Comparison of ENCODE assay signal across 9 cellular contexts in genomic region chr10:119198438-119198837, GRCh38. TPM values are rescaled to one million over a fixed set of nuclear protein-coding genes. Genes with fewer than 3 reads are reported as not detected.
DNase-seq lines count a peak whose midpoint lies in the region; ATAC-seq and TF ChIP-seq lines count a peak whose summit lies in the region.
"Had no signal": no experiment of that assay in that cellular context is flagged by ENCODE, and none has a peak within 500 bp of the region (broad histone marks: within the 10 kb centered on the region; RNA-seq: fewer than 3 reads in every experiment).

No MANE protein-coding gene starts in this region.

- H3K4me3 ChIP-seq in heart left ventricle = no peak overlapping the region
- no peak overlapping the region for H3K4me3 ChIP-seq in WERI-Rb-1 (ENCODE audit: low read depth, low read length)
- no peak overlapping the region for H3K4me3 ChIP-seq in fibroblast of lung (replicated peaks in 1 of 4; ENCODE audit: control extremely low read depth in 1 of 4, insufficient read depth in 1 of 4, low read depth in 3 of 4, low read length in 4 of 4)

- 51 to 65% (median 54%) methylated on average over 7 of the region's 7 CpGs for WGBS in heart left ventricle, 4 donors

- H3K4me3 Mint-ChIP-seq in stimulated activated naive B cell treated with anti-CD40 and anti-IgM and Interleukin-4, amounts not matched to agents 10 μg/mL and 1 μg/mL and 100 μg/mL, for 72 hours = no peak overlapping the region

- ATAC-seq in heart left ventricle (peak in 1 of 4 donors; percentile 8), GM18861 (IDR thresholded peaks at IDR 0.05; ENCODE audit: unreplicated experiment) (no peak)
- peak; percentile 31 to 33 for ATAC-seq in stimulated activated naive B cell treated with anti-CD40 and anti-IgM and Interleukin-4, amounts not matched to agents 10 μg/mL and 1 μg/mL and 100 μg/mL, for 72 hours (replicated peaks)

- no peaks in the 10 kb centered on the region for H3K79me2 ChIP-seq in fibroblast of lung (ENCODE audit: control insufficient read depth, insufficient read depth, low read length)

- no peak overlapping the region for H2AFZ ChIP-seq in fibroblast of lung (ENCODE audit: low read length)

- no peak for TF ChIP-seq POLR2A in heart left ventricle (IDR thresholded peaks at IDR 0.05)

- H3K36me3 ChIP-seq in heart left ventricle (no peaks in the 10 kb centered on the region), WERI-Rb-1 (no peaks in the 10 kb centered on the region), fibroblast of lung (ENCODE audit: control insufficient read depth, insufficient read depth, low read length) (no peaks in the 10 kb centered on the region)

- H3K9me3 ChIP-seq in heart left ventricle = no peaks in the 10 kb centered on the region
- H3K9me3 ChIP-seq in WERI-Rb-1 (ENCODE audit: severe bottlenecking) = no peaks in the 10 kb centered on the region
- H3K9me3 ChIP-seq in fibroblast of lung (ENCODE audit: control insufficient read depth, insufficient read depth, low read depth, low read length) = no peaks in the 10 kb centered on the region
- H3K9me3 ChIP-seq: Caco-2 had no signal

- DNase-seq in heart left ventricle (no peak), cardiac septum (ENCODE audit: low spot score) (no peak), WERI-Rb-1 (peak; percentile 34), fibroblast of lung (ENCODE audit: low read depth in 2 of 2) (no peak), DMS153 treated with DMSO at 0.1 percent for 48 hours (lab: John Stamatoyannopoulos, UW; ENCODE audit: unreplicated experiment) (no peak), SHP77 (lab: John Stamatoyannopoulos, UW) (no peak)
- no peak for DNase-seq in stimulated activated naive B cell treated with anti-CD40 and anti-IgM and Interleukin-4, amounts not matched to agents 10 μg/mL and 1 μg/mL and 100 μg/mL, for 72 hours
- DNase-seq: Caco-2 had no signal

- H3K4me1 Mint-ChIP-seq in stimulated activated naive B cell treated with anti-CD40 and anti-IgM and Interleukin-4, amounts not matched to agents 10 μg/mL and 1 μg/mL and 100 μg/mL, for 72 hours = peaks cover 13 to 18% of the 10 kb centered on the region in 2 donors

- H3K27ac Mint-ChIP-seq in stimulated activated naive B cell treated with anti-CD40 and anti-IgM and Interleukin-4, amounts not matched to agents 10 μg/mL and 1 μg/mL and 100 μg/mL, for 72 hours = no peak overlapping the region

- H3K4me2 ChIP-seq in fibroblast of lung (ENCODE audit: extremely low read depth, insufficient read depth, low read length) = no peak overlapping the region

- peaks cover 0 to 9% (median 1%) of the 10 kb centered on the region in 12 donors for H3K4me1 ChIP-seq in heart left ventricle
- H3K4me1 ChIP-seq in fibroblast of lung (ENCODE audit: control insufficient read depth, extremely low read depth, insufficient read depth, low read length) = peaks cover 20% of the 10 kb centered on the region

- peaks cover 10 to 18% of the 10 kb centered on the region in 2 donors for H3K27me3 Mint-ChIP-seq in stimulated activated naive B cell treated with anti-CD40 and anti-IgM and Interleukin-4, amounts not matched to agents 10 μg/mL and 1 μg/mL and 100 μg/mL, for 72 hours

- H3K27ac ChIP-seq in heart left ventricle (no peak overlapping the region), WERI-Rb-1 (no peak overlapping the region), fibroblast of lung (ENCODE audit: insufficient read depth, low read length) (no peak overlapping the region)

- no peaks in the 10 kb centered on the region for H4K20me1 ChIP-seq in fibroblast of lung (ENCODE audit: control insufficient read depth, extremely low read depth, insufficient read depth, low read length)

- intact Hi-C loops in heart left ventricle (cut with DNase I) (loop anchor here in 8 of 10 donors (2.0 to 10.0 kb wide), 6 partner anchors 218 to 404 kb away; partner anchors contain the start of gene RGS10 (in 3 of the 8)), cardiac septum (cut with DNase I) (loop anchor here (2.0 to 5.0 kb wide), 2 partner anchors 290 to 344 kb away; partner anchors contain the start of gene RGS10)

- TF ChIP-seq CTCF in heart left ventricle (IDR thresholded peaks at IDR 0.05) (peak in 9 of 12 donors; percentile 8 to 49 (median 16)), WERI-Rb-1 (IDR thresholded peaks at IDR 0.05; ENCODE audit: low read depth, low read length) (peak; percentile 37; the same call in 1 of the 2 replicates), fibroblast of lung (conservative IDR thresholded peaks at IDR 0.05 in 1 of 2, IDR thresholded peaks at IDR 0.05 in 1 of 2; ENCODE audit: low read depth in 1 of 2, low read length in 2 of 2) (peak; percentile 37 to 53)

- H3K9me3 Mint-ChIP-seq in stimulated activated naive B cell treated with anti-CD40 and anti-IgM and Interleukin-4, amounts not matched to agents 10 μg/mL and 1 μg/mL and 100 μg/mL, for 72 hours = no peaks in the 10 kb centered on the region

- H3K36me3 Mint-ChIP-seq in stimulated activated naive B cell treated with anti-CD40 and anti-IgM and Interleukin-4, amounts not matched to agents 10 μg/mL and 1 μg/mL and 100 μg/mL, for 72 hours = no peaks in the 10 kb centered on the region

- H3K9ac ChIP-seq in fibroblast of lung (ENCODE audit: insufficient read depth, low read length) = no peak overlapping the region

- H3K27me3 ChIP-seq in heart left ventricle (no peaks in the 10 kb centered on the region), WERI-Rb-1 (ENCODE audit: insufficient read depth, low read depth, severe bottlenecking) (no peaks in the 10 kb centered on the region), fibroblast of lung (ENCODE audit: control insufficient read depth, insufficient read depth, low read length) (no peaks in the 10 kb centered on the region)

RNA-seq across cellular contexts. Expression of gene GRK5, which starts 8.9 kb away (rescaled TPM):
- 10 to 100 TPM; 17.0 to 58.0 (median 32.2) TPM for total RNA-seq in heart left ventricle
- 10 to 100 TPM; 13.1 to 27.6 TPM for polyA plus RNA-seq in heart left ventricle
- total RNA-seq in cardiac septum = 17.6 TPM
- 19.0 and 24.1 TPM in 2 replicates for total RNA-seq in fibroblast of lung
- 26.9 and 90.3 TPM in 2 replicates for polyA plus RNA-seq in fibroblast of lung
- 30.0 and 94.7 TPM in 2 replicates for polyA plus RNA-seq in fibroblast of lung (2012)
- polyA minus RNA-seq in fibroblast of lung (ENCODE audit: low replicate concordance) = 28.8 and 64.8 TPM in 2 replicates

RNA-seq across cellular contexts. Expression of gene PRDX3, which starts 19.8 kb away (rescaled TPM):
- total RNA-seq in heart left ventricle = 100 to 1,000 TPM; 199 to 385 (median 267) TPM
- 100 to 1,000 TPM; 130 to 257 TPM for polyA plus RNA-seq in heart left ventricle
- total RNA-seq in cardiac septum = 220 TPM
- 144 and 287 TPM in 2 replicates for total RNA-seq in fibroblast of lung
- polyA plus RNA-seq in fibroblast of lung = 303 and 333 TPM in 2 replicates
- 166 and 194 TPM in 2 replicates for polyA plus RNA-seq in fibroblast of lung (2012)
- 141 and 268 TPM in 2 replicates for polyA minus RNA-seq in fibroblast of lung (ENCODE audit: low replicate concordance)

RNA-seq across cellular contexts. Expression of gene SFXN4, which starts 32.9 kb away (rescaled TPM):
- 10 to 100 TPM; 33.2 to 48.9 (median 39.6) TPM for total RNA-seq in heart left ventricle
- polyA plus RNA-seq in heart left ventricle = 10 to 100 TPM; 60.6 to 68.5 TPM
- 44.0 TPM for total RNA-seq in cardiac septum
- 17.7 TPM in 2 replicates for total RNA-seq in fibroblast of lung
- 10.3 and 18.1 TPM in 2 replicates for polyA plus RNA-seq in fibroblast of lung
- polyA plus RNA-seq in fibroblast of lung (2012) = 8.6 and 15.0 TPM in 2 replicates
- 1.8 and 4.2 TPM in 2 replicates for polyA minus RNA-seq in fibroblast of lung (ENCODE audit: low replicate concordance)
